Comparison of ENCODE assay signal across 16 cellular contexts in genomic region chr15:98845138-98845884, GRCh38.
DNase-seq lines count a peak whose midpoint lies in the region; ATAC-seq, FAIRE-seq and TF ChIP-seq lines count a peak whose summit lies in the region.
"Had no signal": no experiment of that assay in that cellular context is flagged by ENCODE, and none has a peak within 500 bp of the region (broad histone marks: within the 10 kb centered on the region; RNA-seq: fewer than 3 reads in every experiment).

No MANE protein-coding gene starts in this region.

- TF ChIP-seq CTCF in A549 (IDR thresholded peaks at IDR 0.05) (no peak), MM.1S (IDR thresholded peaks at IDR 0.05; ENCODE audit: low read length) (no peak), colonic mucosa (IDR thresholded peaks at IDR 0.05) (no peak)

- H3K9ac ChIP-seq in HUES48 (ENCODE audit: low read depth, low read length): no peak overlapping the region
- H3K9ac ChIP-seq in MM.1S (ENCODE audit: low read length): no peak overlapping the region
- no peak overlapping the region for H3K9ac ChIP-seq in colonic mucosa (ENCODE audit: low read depth in 2 of 2, low read length in 2 of 2)

- H3K27me3 Mint-ChIP-seq in activated T-helper 1 cell treated with anti-CD3 and anti-CD28 coated beads, Interleukin-12 subunit alpha, Interleukin-12 subunit beta, Interleukin-2, Interleukin-4 antibody, amounts not matched to agents 30 ng/mL and 10 ng/mL and 1 ng/mL, durations not matched to agents 14 hours and 24 hours and 36 hours (ENCODE audit: insufficient read depth): no peaks in the 10 kb centered on the region

- POLR2A ChIA-PET in A549 (lab: Yijun Ruan, JAX): no interaction called here

- no peaks in the 10 kb centered on the region for H4K20me1 ChIP-seq in MM.1S (ENCODE audit: insufficient read depth, low read length)

- DNase-seq in A549 (ENCODE audit: low read depth in 1 of 2, low spot score in 1 of 2): peak in 1 of 2 experiments; percentile 42
- no peak for DNase-seq in activated T-helper 1 cell treated with anti-CD3 and anti-CD28 coated beads, Interleukin-12 subunit alpha, Interleukin-12 subunit beta, Interleukin-2, Interleukin-4 antibody, amounts not matched to agents 30 ng/mL and 10 ng/mL and 1 ng/mL, durations not matched to agents 14 hours and 24 hours and 36 hours (ENCODE audit: low spot score)
- peak; percentile 18 for DNase-seq in kidney glomerular epithelial cell (lab: John Stamatoyannopoulos, UW)
- no peak for DNase-seq in MM.1S
- no peak for DNase-seq in H7
- DNase-seq in colonic mucosa: no peak
- DNase-seq: activated CD4-positive, alpha-beta T cell treated with anti-CD3 and anti-CD28 coated beads, Interleukin-2, amount 50 U/mL, for 1 hour; body of pancreas; NCI-H1092 treated with DMSO at 0.1 percent for 48 hours; NCI-H345; psoas muscle; SW 1271; thyroid gland had no signal

- H3K9me3 ChIP-seq in A549 (no peaks in the 10 kb centered on the region), HUES48 (ENCODE audit: control insufficient read depth, insufficient read depth, low read length) (no peaks in the 10 kb centered on the region), MM.1S (replicated peaks; ENCODE audit: insufficient read depth, low read length) (no peaks in the 10 kb centered on the region), colonic mucosa (no peaks in the 10 kb centered on the region)
- H3K9me3 ChIP-seq: body of pancreas, psoas muscle, thyroid gland had no signal

- H3K27me3 ChIP-seq in HUES48 (ENCODE audit: control insufficient read depth, insufficient read depth, low read length) (no peaks in the 10 kb centered on the region), MM.1S (replicated peaks; ENCODE audit: insufficient read depth, low read length) (no peaks in the 10 kb centered on the region), H7 (ENCODE audit: control insufficient read depth, insufficient read depth, low read length) (no peaks in the 10 kb centered on the region), colonic mucosa (no peaks in the 10 kb centered on the region)
- H3K27me3 ChIP-seq: body of pancreas, thyroid gland had no signal

- H3K9me2 ChIP-seq in MM.1S (replicated peaks; ENCODE audit: insufficient read depth, low read length): no peaks in the 10 kb centered on the region

- intact Hi-C loops in activated T-helper 1 cell treated with anti-CD3 and anti-CD28 coated beads, Interleukin-12 subunit alpha, Interleukin-12 subunit beta, Interleukin-2, Interleukin-4 antibody, amounts not matched to agents 30 ng/mL and 10 ng/mL and 1 ng/mL, durations not matched to agents 14 hours and 24 hours and 36 hours (cut with micrococcal nuclease): no loop called here
- intact Hi-C loops in colonic mucosa (cut with DNase I): no loop called here

- TF ChIP-seq EP300 in A549 (IDR thresholded peaks at IDR 0.05): no peak

- FAIRE-seq in A549 (lab: Jason Lieb, UNC): no peak
- FAIRE-seq: keratinocyte had no signal

- peaks cover 21% of the 10 kb centered on the region for H3K4me1 Mint-ChIP-seq in activated T-helper 1 cell treated with anti-CD3 and anti-CD28 coated beads, Interleukin-12 subunit alpha, Interleukin-12 subunit beta, Interleukin-2, Interleukin-4 antibody, amounts not matched to agents 30 ng/mL and 10 ng/mL and 1 ng/mL, durations not matched to agents 14 hours and 24 hours and 36 hours (ENCODE audit: low read depth)

- H3K4me3 Mint-ChIP-seq in activated T-helper 1 cell treated with anti-CD3 and anti-CD28 coated beads, Interleukin-12 subunit alpha, Interleukin-12 subunit beta, Interleukin-2, Interleukin-4 antibody, amounts not matched to agents 30 ng/mL and 10 ng/mL and 1 ng/mL, durations not matched to agents 14 hours and 24 hours and 36 hours: no peak overlapping the region

- WGBS in A549 (ENCODE audit: missing lambda C conversion rate): 29% methylated on average over 5 of the region's 6 CpGs

- ATAC-seq in A549 (peak; percentile 51 to 52), HG02970 (IDR thresholded peaks at IDR 0.05; ENCODE audit: low FRiP score, unreplicated experiment) (no peak)
- ATAC-seq: body of pancreas, psoas muscle had no signal

- H3K4me1 ChIP-seq in A549 (peaks cover 90% of the 10 kb centered on the region), HUES48 (ENCODE audit: control insufficient read depth, insufficient read depth, low read length) (peaks cover 58% of the 10 kb centered on the region), MM.1S (ENCODE audit: low read length) (peaks cover 13% of the 10 kb centered on the region), colonic mucosa (peaks cover 5% of the 10 kb centered on the region)

- H3K27ac ChIP-seq in A549 (peak overlapping the region; percentile 54 to 82), HUES48 (ENCODE audit: low read depth, low read length) (peak overlapping the region; percentile 17), MM.1S (ENCODE audit: low read length) (no peak overlapping the region), colonic mucosa (no peak overlapping the region)
- H3K27ac ChIP-seq: body of pancreas, psoas muscle, thyroid gland had no signal

- no peak for TF ChIP-seq POLR2A in A549 (IDR thresholded peaks at IDR 0.05; ENCODE audit: low read length)

- H3K4me3 ChIP-seq in A549 (0 out of 3 replicates have a peak overlapping the region, but pooled peaks have one; percentile 2), HUES48 (ENCODE audit: low read depth, low read length) (no peak overlapping the region), MM.1S (ENCODE audit: low read length) (no peak overlapping the region), H7 (ENCODE audit: insufficient read depth, low read depth, low read length) (no peak overlapping the region), colonic mucosa (no peak overlapping the region)
- H3K4me3 ChIP-seq: body of pancreas, psoas muscle, thyroid gland had no signal

- H3K9me3 Mint-ChIP-seq in activated T-helper 1 cell treated with anti-CD3 and anti-CD28 coated beads, Interleukin-12 subunit alpha, Interleukin-12 subunit beta, Interleukin-2, Interleukin-4 antibody, amounts not matched to agents 30 ng/mL and 10 ng/mL and 1 ng/mL, durations not matched to agents 14 hours and 24 hours and 36 hours: no peaks in the 10 kb centered on the region

- H3K27ac Mint-ChIP-seq in activated T-helper 1 cell treated with anti-CD3 and anti-CD28 coated beads, Interleukin-12 subunit alpha, Interleukin-12 subunit beta, Interleukin-2, Interleukin-4 antibody, amounts not matched to agents 30 ng/mL and 10 ng/mL and 1 ng/mL, durations not matched to agents 14 hours and 24 hours and 36 hours: peak overlapping the region; percentile 57

- no peaks in the 10 kb centered on the region for H3K36me3 Mint-ChIP-seq in activated T-helper 1 cell treated with anti-CD3 and anti-CD28 coated beads, Interleukin-12 subunit alpha, Interleukin-12 subunit beta, Interleukin-2, Interleukin-4 antibody, amounts not matched to agents 30 ng/mL and 10 ng/mL and 1 ng/mL, durations not matched to agents 14 hours and 24 hours and 36 hours (ENCODE audit: low read depth)

- CTCF ChIA-PET in A549 (lab: Yijun Ruan, JAX): interaction anchor here (1.0 to 1.6 kb wide), 4 partner anchors 17 to 198 kb away, joined by 3 to 4 read pairs (median 3); no protein-coding TSS in a partner anchor

- H3F3A ChIP-seq in MM.1S (ENCODE audit: insufficient read depth, low read length): no peaks in the 10 kb centered on the region; the same call in 1 of the 2 replicates

- H2AFZ ChIP-seq in MM.1S (ENCODE audit: low read length): no peak overlapping the region

- no peaks in the 10 kb centered on the region for H3K36me3 ChIP-seq in HUES48 (ENCODE audit: control insufficient read depth, insufficient read depth, low read length)
- no peaks in the 10 kb centered on the region for H3K36me3 ChIP-seq in MM.1S (replicated peaks; ENCODE audit: insufficient read depth, low read length)
- H3K36me3 ChIP-seq in H7 (replicated peaks; ENCODE audit: control insufficient read depth, insufficient read depth, low read length): no peaks in the 10 kb centered on the region
- no peaks in the 10 kb centered on the region for H3K36me3 ChIP-seq in colonic mucosa
- H3K36me3 ChIP-seq: thyroid gland had no signal

- TF ChIP-seq RAD21 in A549 (conservative IDR thresholded peaks at IDR 0.05 in 1 of 2, IDR thresholded peaks at IDR 0.05 in 1 of 2): no peak

- H3K79me2 ChIP-seq in MM.1S (ENCODE audit: low read length): peaks cover 65% of the 10 kb centered on the region

- H3K4me2 ChIP-seq in A549 (peak overlapping the region; percentile 91), MM.1S (ENCODE audit: low read depth, low read length) (no peak overlapping the region)

TF ChIP-seq in A549, 52 proteins besides CTCF, POLR2A, EP300 and RAD21:
- TF ChIP-seq FOSL2 (IDR thresholded peaks at IDR 0.05) (no peak), FOSL2 (CRISPR knock-in tag; IDR thresholded peaks at IDR 0.05) (no peak), BCL3 (IDR thresholded peaks at IDR 0.05) (no peak), HOXB13 (CRISPR knock-in tag; IDR thresholded peaks at IDR 0.05; ENCODE audit: low read depth) (no peak), SREBF2 (IDR thresholded peaks at IDR 0.05) (no peak), MAZ (IDR thresholded peaks at IDR 0.05; ENCODE audit: borderline replicate concordance, low read depth, low read length) (no peak), NR3C1 (IDR thresholded peaks at IDR 0.05) (no peak)

Comparison
In these comparisons a context has a peak if more than half of its experiments do, and no peak if none do; other contexts are left out.
1. H3K27ac ChIP-seq: peak in A549 (2 of 2) and HUES48 (single experiment); none in MM.1S (single experiment) and colonic mucosa (single experiment).